In the genomic region with DNA sequence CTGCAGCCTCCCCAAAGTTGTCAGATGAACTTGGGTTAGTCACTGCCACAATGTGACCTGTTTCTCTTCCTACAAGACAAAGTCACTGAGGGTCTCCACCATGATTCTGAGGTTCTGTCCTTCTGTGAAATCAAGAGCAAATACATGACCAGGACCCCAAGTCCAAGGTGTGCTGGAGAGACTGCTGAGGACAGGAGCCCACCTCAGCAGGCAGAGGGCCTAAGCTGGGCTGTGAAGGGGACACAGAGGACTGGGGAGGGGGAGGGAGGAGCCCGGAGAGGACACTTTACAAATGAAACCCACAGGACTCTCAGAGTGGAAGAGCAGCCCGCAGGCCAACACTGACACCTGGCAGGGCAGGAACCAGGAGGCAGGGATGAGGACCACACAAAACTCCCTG, we compare ENCODE assay signal across 34 cellular contexts. TPM values are rescaled to one million over a fixed set of nuclear protein-coding genes. Genes with fewer than 3 reads are reported as not detected.
"Had no signal": no experiment of that assay in that cellular context is flagged by ENCODE, and none has a peak within 500 bp of the region (broad histone marks: within the 10 kb centered on the region; RNA-seq: fewer than 3 reads in every experiment).

No MANE protein-coding gene starts in this region.

- DNase-seq: naive thymus-derived CD8-positive, alpha-beta T cell; nephron progenitor cell; occipital lobe; ovary; psoas muscle; right cardiac atrium; spleen; stimulated activated CD4-positive, alpha-beta T cell treated with anti-CD3 and anti-CD28 coated beads, Interleukin-12 subunit alpha, Interleukin-12 subunit beta, amount 100 ng/mL, for 4 hours; stimulated activated CD4-positive, alpha-beta T cell treated with anti-CD3 and anti-CD28 coated beads, Interleukin-1b, Interleukin-23, amount 100 ng/mL, for 48 hours; stimulated activated CD4-positive, alpha-beta T cell treated with anti-CD3 and anti-CD28 coated beads, Interleukin-4, amount 100 ng/mL, for 1 hour; stimulated activated CD4-positive, alpha-beta T cell treated with anti-CD3 and anti-CD28 coated beads, Interleukin-4, amount 100 ng/mL, for 4 hours; stimulated activated CD8-positive, alpha-beta memory T cell treated with anti-CD3 and anti-CD28 coated beads, Interleukin-4, amount 100 ng/mL, for 48 hours; stimulated activated naive CD4-positive, alpha-beta T cell; stimulated activated naive CD8-positive, alpha-beta T cell treated with anti-CD3 and anti-CD28 coated beads, Interleukin-15, amount 100 ng/mL, for 72 hours; stimulated activated naive CD8-positive, alpha-beta T cell treated with anti-CD3 and anti-CD28 coated beads, Interleukin-15, Interleukin-2, amounts not matched to agents 100 U/mL and 50 U/mL, for 24 hours; substantia nigra; testis; transverse colon; upper lobe of right lung had no signal

- H3K4me3 ChIP-seq: ovary, psoas muscle, skin epidermis, smooth muscle cell, spleen, suprapubic skin, testis, tibial artery, transverse colon, upper lobe of right lung, vagina had no signal

- H3K9me3 ChIP-seq: ovary, psoas muscle, suprapubic skin, testis, tibial artery, transverse colon, upper lobe of right lung, vagina had no signal

- ATAC-seq: naive thymus-derived CD8-positive, alpha-beta T cell; natural killer cell treated with Interleukin-12 subunit alpha and Interleukin-12 subunit beta and Interleukin-15 and Interleukin-18, amount 100 ng/mL, for 72 hours; psoas muscle; right cardiac atrium; sciatic nerve; stimulated activated memory B cell treated with anti-CD40 and anti-IgM and Interleukin-4, amounts not matched to agents 10 μg/mL and 1 μg/mL and 100 μg/mL, for 72 hours; stimulated activated naive CD8-positive, alpha-beta T cell treated with anti-CD3 and anti-CD28 coated beads, Interleukin-15, amount 100 ng/mL, for 72 hours; stimulated activated naive CD8-positive, alpha-beta T cell treated with anti-CD3 and anti-CD28 coated beads, Interleukin-15, Interleukin-2, amounts not matched to agents 100 U/mL and 50 U/mL, for 24 hours; upper lobe of right lung had no signal

- H3K9ac ChIP-seq: parathyroid adenoma had no signal

- H3K36me3 Mint-ChIP-seq: naive thymus-derived CD8-positive, alpha-beta T cell; natural killer cell treated with Interleukin-12 subunit alpha and Interleukin-12 subunit beta and Interleukin-15 and Interleukin-18, amount 100 ng/mL, for 72 hours; stimulated activated memory B cell treated with anti-CD40 and anti-IgM and Interleukin-4, amounts not matched to agents 10 μg/mL and 1 μg/mL and 100 μg/mL, for 72 hours; type B pancreatic cell had no signal

- H3K27ac Mint-ChIP-seq: naive thymus-derived CD8-positive, alpha-beta T cell; natural killer cell treated with Interleukin-12 subunit alpha and Interleukin-12 subunit beta and Interleukin-15 and Interleukin-18, amount 100 ng/mL, for 72 hours; nephron progenitor cell; progenitor cell of endocrine pancreas; stimulated activated memory B cell treated with anti-CD40 and anti-IgM and Interleukin-4, amounts not matched to agents 10 μg/mL and 1 μg/mL and 100 μg/mL, for 72 hours; type B pancreatic cell had no signal

- H3K4me1 Mint-ChIP-seq: nephron progenitor cell; neural crest cell; stimulated activated memory B cell treated with anti-CD40 and anti-IgM and Interleukin-4, amounts not matched to agents 10 μg/mL and 1 μg/mL and 100 μg/mL, for 72 hours; stimulated activated naive CD8-positive, alpha-beta T cell treated with anti-CD3 and anti-CD28 coated beads, Interleukin-15, amount 100 ng/mL, for 72 hours had no signal

- H2AFZ ChIP-seq: parathyroid adenoma had no signal

- H3K4me2 ChIP-seq: smooth muscle cell had no signal

- H3K27me3 ChIP-seq: ovary, suprapubic skin, testis, transverse colon, vagina had no signal

- H3K4me3 Mint-ChIP-seq: naive thymus-derived CD8-positive, alpha-beta T cell; natural killer cell treated with Interleukin-12 subunit alpha and Interleukin-12 subunit beta and Interleukin-15 and Interleukin-18, amount 100 ng/mL, for 72 hours; nephron progenitor cell; neural crest cell; stimulated activated memory B cell treated with anti-CD40 and anti-IgM and Interleukin-4, amounts not matched to agents 10 μg/mL and 1 μg/mL and 100 μg/mL, for 72 hours; stimulated activated naive CD8-positive, alpha-beta T cell treated with anti-CD3 and anti-CD28 coated beads, Interleukin-15, amount 100 ng/mL, for 72 hours; type B pancreatic cell had no signal

- H3K9me3 Mint-ChIP-seq: natural killer cell treated with Interleukin-12 subunit alpha and Interleukin-12 subunit beta and Interleukin-15 and Interleukin-18, amount 100 ng/mL, for 72 hours; neural crest cell; stimulated activated memory B cell treated with anti-CD40 and anti-IgM and Interleukin-4, amounts not matched to agents 10 μg/mL and 1 μg/mL and 100 μg/mL, for 72 hours; stimulated activated naive CD8-positive, alpha-beta T cell treated with anti-CD3 and anti-CD28 coated beads, Interleukin-15, amount 100 ng/mL, for 72 hours; type B pancreatic cell had no signal

- H3K4me1 ChIP-seq: parathyroid adenoma, psoas muscle, spleen, testis, tibial artery, transverse colon, upper lobe of right lung, vagina had no signal

- H3K36me3 ChIP-seq: ovary, spleen, suprapubic skin, tibial artery, transverse colon, upper lobe of right lung, vagina had no signal

- H3K27ac ChIP-seq: ovary, parathyroid adenoma, psoas muscle, skin epidermis, spleen, suprapubic skin, testis, tibial artery, transverse colon, upper lobe of right lung, vagina had no signal

RNA-seq across cellular contexts. Expression of a gene that starts 3.3 kb away (rescaled TPM):
- total RNA-seq: naive thymus-derived CD8-positive, alpha-beta T cell; natural killer cell treated with Interleukin-12 subunit alpha and Interleukin-12 subunit beta and Interleukin-15 and Interleukin-18, amount 100 ng/mL, for 72 hours; neural crest cell; occipital lobe; osteoblast; ovary; progenitor cell of endocrine pancreas; psoas muscle; renal cortical epithelial cell; right cardiac atrium; sciatic nerve; smooth muscle cell; spleen; testis; transverse colon; upper lobe of right lung; urinary bladder had no signal
- polyA plus RNA-seq: naive thymus-derived CD8-positive, alpha-beta T cell; ovary; psoas muscle; right cardiac atrium; spleen; urinary bladder had no signal

RNA-seq across cellular contexts. Expression of a gene that starts 39.2 kb away (rescaled TPM):
- total RNA-seq: naive thymus-derived CD8-positive, alpha-beta T cell; natural killer cell treated with Interleukin-12 subunit alpha and Interleukin-12 subunit beta and Interleukin-15 and Interleukin-18, amount 100 ng/mL, for 72 hours; neural crest cell; occipital lobe; osteoblast; ovary; progenitor cell of endocrine pancreas; psoas muscle; renal cortical epithelial cell; right cardiac atrium; sciatic nerve; spleen; transverse colon; upper lobe of right lung; urinary bladder had no signal
- polyA plus RNA-seq: naive thymus-derived CD8-positive, alpha-beta T cell; ovary; psoas muscle; right cardiac atrium had no signal

RNA-seq across cellular contexts. Expression of a gene that starts 48.2 kb away (rescaled TPM):
- total RNA-seq: neural crest cell had no signal

RNA-seq across cellular contexts. Expression of a gene that starts 50.0 kb away (rescaled TPM):
- total RNA-seq: naive thymus-derived CD8-positive, alpha-beta T cell; natural killer cell treated with Interleukin-12 subunit alpha and Interleukin-12 subunit beta and Interleukin-15 and Interleukin-18, amount 100 ng/mL, for 72 hours; neural crest cell; occipital lobe; osteoblast; progenitor cell of endocrine pancreas; psoas muscle; renal cortical epithelial cell; right cardiac atrium; sciatic nerve; smooth muscle cell; spleen; transverse colon; upper lobe of right lung; urinary bladder; vagina had no signal
- polyA plus RNA-seq: naive thymus-derived CD8-positive, alpha-beta T cell; right cardiac atrium; smooth muscle cell; urinary bladder had no signal
